1 cellular context compared by ENCODE assay signal in the genomic region with DNA sequence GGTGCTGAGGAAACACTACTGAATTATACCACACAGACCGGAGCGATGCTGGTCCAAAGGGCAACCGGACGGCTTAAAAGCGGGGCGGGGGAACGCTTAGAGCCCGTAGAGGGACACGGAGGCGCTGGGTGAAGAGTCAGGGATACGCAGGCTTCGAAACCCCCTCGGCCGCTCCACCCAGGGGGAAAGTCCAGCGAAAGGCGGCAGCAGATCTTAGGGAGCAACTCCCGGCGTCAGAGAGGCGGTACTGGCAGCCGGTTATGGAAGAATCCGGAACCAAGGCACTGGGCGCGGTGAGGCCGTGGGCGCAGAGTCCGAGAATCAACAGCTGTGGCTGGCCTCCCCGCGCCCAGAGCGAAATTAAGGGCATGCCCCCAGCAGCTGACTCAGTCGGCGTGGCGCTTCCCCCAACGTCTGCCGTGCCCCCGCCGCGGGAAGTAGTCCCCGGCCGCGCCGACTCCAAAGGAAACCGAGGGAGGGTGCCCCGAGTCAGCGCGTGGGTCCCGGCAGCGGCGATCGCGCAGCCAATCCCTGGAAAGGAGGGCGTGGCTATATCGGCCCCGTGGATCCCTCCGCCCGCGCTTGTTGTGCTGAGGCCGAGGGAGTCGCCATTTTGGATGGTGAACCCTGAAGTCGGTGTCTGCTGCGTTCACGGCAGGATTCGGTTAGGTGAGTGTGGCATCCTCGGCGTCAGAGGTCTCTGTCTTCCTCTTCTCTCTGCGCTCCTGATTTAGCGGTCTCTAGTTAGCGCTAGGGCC.
TF ChIP-seq lines count a peak whose summit lies in the region.

A gene (plus strand): TSS at position 611 of the 758 bp plus-strand sequence. CDS start 20,110 bp downstream, outside the sequence.

TF ChIP-seq in HepG2, 621 proteins besides CTCF, POLR2A, EP300 and RAD21 (continued from another document and continues in another):
- TF ChIP-seq, protein P1, sequence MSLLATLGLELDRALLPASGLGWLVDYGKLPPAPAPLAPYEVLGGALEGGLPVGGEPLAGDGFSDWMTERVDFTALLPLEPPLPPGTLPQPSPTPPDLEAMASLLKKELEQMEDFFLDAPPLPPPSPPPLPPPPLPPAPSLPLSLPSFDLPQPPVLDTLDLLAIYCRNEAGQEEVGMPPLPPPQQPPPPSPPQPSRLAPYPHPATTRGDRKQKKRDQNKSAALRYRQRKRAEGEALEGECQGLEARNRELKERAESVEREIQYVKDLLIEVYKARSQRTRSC (CRISPR knock-in tag; IDR thresholded peaks at IDR 0.05; ENCODE audit: low read depth) = peak; percentile 96; the same call in 1 of the 2 replicates
- peak; percentile 93 for TF ChIP-seq ZNF709 (CRISPR knock-in tag; IDR thresholded peaks at IDR 0.05)
- TF ChIP-seq PITX1 (CRISPR knock-in tag; IDR thresholded peaks at IDR 0.05) = peak; percentile 94
- peak; percentile 91; the same call in 1 of the 2 replicates for TF ChIP-seq ZBTB8A (CRISPR knock-in tag; IDR thresholded peaks at IDR 0.05; ENCODE audit: borderline replicate concordance, low read depth)
- TF ChIP-seq CENPX (CRISPR knock-in tag; IDR thresholded peaks at IDR 0.05) = no peak
- TF ChIP-seq POGZ (CRISPR knock-in tag; IDR thresholded peaks at IDR 0.05) = peak; percentile 99
- peak; percentile 84; the same call in 1 of the 2 replicates for TF ChIP-seq ZNF672 (CRISPR knock-in tag; IDR thresholded peaks at IDR 0.05)
- TF ChIP-seq JARID2 (CRISPR knock-in tag; IDR thresholded peaks at IDR 0.05; ENCODE audit: insufficient replicate concordance) = peak; percentile 95
- TF ChIP-seq ZBTB7A (CRISPR knock-in tag; IDR thresholded peaks at IDR 0.05) = peak; percentile 76
- TF ChIP-seq KAT7 (CRISPR knock-in tag; IDR thresholded peaks at IDR 0.05; ENCODE audit: borderline replicate concordance) = peak; percentile 96
- TF ChIP-seq, protein P2, sequence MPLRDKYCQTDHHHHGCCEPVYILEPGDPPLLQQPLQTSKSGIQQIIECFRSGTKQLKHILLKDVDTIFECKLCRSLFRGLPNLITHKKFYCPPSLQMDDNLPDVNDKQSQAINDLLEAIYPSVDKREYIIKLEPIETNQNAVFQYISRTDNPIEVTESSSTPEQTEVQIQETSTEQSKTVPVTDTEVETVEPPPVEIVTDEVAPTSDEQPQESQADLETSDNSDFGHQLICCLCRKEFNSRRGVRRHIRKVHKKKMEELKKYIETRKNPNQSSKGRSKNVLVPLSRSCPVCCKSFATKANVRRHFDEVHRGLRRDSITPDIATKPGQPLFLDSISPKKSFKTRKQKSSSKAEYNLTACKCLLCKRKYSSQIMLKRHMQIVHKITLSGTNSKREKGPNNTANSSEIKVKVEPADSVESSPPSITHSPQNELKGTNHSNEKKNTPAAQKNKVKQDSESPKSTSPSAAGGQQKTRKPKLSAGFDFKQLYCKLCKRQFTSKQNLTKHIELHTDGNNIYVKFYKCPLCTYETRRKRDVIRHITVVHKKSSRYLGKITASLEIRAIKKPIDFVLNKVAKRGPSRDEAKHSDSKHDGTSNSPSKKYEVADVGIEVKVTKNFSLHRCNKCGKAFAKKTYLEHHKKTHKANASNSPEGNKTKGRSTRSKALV (CRISPR knock-in tag; IDR thresholded peaks at IDR 0.05) = peak; percentile 91
- TF ChIP-seq, protein P3, sequence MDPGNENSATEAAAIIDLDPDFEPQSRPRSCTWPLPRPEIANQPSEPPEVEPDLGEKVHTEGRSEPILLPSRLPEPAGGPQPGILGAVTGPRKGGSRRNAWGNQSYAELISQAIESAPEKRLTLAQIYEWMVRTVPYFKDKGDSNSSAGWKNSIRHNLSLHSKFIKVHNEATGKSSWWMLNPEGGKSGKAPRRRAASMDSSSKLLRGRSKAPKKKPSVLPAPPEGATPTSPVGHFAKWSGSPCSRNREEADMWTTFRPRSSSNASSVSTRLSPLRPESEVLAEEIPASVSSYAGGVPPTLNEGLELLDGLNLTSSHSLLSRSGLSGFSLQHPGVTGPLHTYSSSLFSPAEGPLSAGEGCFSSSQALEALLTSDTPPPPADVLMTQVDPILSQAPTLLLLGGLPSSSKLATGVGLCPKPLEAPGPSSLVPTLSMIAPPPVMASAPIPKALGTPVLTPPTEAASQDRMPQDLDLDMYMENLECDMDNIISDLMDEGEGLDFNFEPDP (CRISPR knock-in tag; conservative IDR thresholded peaks at IDR 0.05) = no peak
- TF ChIP-seq, protein P4, sequence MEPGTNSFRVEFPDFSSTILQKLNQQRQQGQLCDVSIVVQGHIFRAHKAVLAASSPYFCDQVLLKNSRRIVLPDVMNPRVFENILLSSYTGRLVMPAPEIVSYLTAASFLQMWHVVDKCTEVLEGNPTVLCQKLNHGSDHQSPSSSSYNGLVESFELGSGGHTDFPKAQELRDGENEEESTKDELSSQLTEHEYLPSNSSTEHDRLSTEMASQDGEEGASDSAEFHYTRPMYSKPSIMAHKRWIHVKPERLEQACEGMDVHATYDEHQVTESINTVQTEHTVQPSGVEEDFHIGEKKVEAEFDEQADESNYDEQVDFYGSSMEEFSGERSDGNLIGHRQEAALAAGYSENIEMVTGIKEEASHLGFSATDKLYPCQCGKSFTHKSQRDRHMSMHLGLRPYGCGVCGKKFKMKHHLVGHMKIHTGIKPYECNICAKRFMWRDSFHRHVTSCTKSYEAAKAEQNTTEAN (CRISPR knock-in tag; conservative IDR thresholded peaks at IDR 0.05) = peak; percentile 92
- TF ChIP-seq, protein P5, sequence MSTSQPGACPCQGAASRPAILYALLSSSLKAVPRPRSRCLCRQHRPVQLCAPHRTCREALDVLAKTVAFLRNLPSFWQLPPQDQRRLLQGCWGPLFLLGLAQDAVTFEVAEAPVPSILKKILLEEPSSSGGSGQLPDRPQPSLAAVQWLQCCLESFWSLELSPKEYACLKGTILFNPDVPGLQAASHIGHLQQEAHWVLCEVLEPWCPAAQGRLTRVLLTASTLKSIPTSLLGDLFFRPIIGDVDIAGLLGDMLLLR (CRISPR knock-in tag; IDR thresholded peaks at IDR 0.05) = peak; percentile 63; the same call in 1 of the 2 replicates
- TF ChIP-seq ZNF446 (CRISPR knock-in tag; IDR thresholded peaks at IDR 0.05) = peak; percentile 11; the same call in 1 of the 2 replicates
- peak; percentile 86 for TF ChIP-seq GATAD1 (CRISPR knock-in tag; IDR thresholded peaks at IDR 0.05)
- TF ChIP-seq, protein P6, sequence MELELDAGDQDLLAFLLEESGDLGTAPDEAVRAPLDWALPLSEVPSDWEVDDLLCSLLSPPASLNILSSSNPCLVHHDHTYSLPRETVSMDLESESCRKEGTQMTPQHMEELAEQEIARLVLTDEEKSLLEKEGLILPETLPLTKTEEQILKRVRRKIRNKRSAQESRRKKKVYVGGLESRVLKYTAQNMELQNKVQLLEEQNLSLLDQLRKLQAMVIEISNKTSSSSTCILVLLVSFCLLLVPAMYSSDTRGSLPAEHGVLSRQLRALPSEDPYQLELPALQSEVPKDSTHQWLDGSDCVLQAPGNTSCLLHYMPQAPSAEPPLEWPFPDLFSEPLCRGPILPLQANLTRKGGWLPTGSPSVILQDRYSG (CRISPR knock-in tag; IDR thresholded peaks at IDR 0.05) = peak; percentile 96
- TF ChIP-seq, protein P7, sequence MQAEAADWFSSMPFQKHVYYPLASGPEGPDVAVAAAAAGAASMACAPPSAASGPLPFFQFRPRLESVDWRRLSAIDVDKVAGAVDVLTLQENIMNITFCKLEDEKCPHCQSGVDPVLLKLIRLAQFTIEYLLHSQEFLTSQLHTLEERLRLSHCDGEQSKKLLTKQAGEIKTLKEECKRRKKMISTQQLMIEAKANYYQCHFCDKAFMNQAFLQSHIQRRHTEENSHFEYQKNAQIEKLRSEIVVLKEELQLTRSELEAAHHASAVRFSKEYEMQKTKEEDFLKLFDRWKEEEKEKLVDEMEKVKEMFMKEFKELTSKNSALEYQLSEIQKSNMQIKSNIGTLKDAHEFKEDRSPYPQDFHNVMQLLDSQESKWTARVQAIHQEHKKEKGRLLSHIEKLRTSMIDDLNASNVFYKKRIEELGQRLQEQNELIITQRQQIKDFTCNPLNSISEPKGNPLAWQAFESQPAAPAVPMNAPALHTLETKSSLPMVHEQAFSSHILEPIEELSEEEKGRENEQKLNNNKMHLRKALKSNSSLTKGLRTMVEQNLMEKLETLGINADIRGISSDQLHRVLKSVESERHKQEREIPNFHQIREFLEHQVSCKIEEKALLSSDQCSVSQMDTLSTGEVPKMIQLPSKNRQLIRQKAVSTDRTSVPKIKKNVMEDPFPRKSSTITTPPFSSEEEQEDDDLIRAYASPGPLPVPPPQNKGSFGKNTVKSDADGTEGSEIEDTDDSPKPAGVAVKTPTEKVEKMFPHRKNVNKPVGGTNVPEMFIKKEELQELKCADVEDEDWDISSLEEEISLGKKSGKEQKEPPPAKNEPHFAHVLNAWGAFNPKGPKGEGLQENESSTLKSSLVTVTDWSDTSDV (CRISPR knock-in tag; IDR thresholded peaks at IDR 0.05) = peak; percentile 98
- peak; percentile 93 for TF ChIP-seq ZNF746 (CRISPR knock-in tag; IDR thresholded peaks at IDR 0.05)
- peak; percentile 40 for TF ChIP-seq ZC3H4 (CRISPR knock-in tag; IDR thresholded peaks at IDR 0.05; ENCODE audit: borderline replicate concordance)
- peak; percentile 90 for TF ChIP-seq MEIS2 (CRISPR knock-in tag; IDR thresholded peaks at IDR 0.05)
- peak; percentile 79 for TF ChIP-seq FOXA3 (CRISPR knock-in tag; IDR thresholded peaks at IDR 0.05)
- no peak for TF ChIP-seq NFIB (CRISPR knock-in tag; IDR thresholded peaks at IDR 0.05; ENCODE audit: borderline replicate concordance)
- TF ChIP-seq, protein P8, sequence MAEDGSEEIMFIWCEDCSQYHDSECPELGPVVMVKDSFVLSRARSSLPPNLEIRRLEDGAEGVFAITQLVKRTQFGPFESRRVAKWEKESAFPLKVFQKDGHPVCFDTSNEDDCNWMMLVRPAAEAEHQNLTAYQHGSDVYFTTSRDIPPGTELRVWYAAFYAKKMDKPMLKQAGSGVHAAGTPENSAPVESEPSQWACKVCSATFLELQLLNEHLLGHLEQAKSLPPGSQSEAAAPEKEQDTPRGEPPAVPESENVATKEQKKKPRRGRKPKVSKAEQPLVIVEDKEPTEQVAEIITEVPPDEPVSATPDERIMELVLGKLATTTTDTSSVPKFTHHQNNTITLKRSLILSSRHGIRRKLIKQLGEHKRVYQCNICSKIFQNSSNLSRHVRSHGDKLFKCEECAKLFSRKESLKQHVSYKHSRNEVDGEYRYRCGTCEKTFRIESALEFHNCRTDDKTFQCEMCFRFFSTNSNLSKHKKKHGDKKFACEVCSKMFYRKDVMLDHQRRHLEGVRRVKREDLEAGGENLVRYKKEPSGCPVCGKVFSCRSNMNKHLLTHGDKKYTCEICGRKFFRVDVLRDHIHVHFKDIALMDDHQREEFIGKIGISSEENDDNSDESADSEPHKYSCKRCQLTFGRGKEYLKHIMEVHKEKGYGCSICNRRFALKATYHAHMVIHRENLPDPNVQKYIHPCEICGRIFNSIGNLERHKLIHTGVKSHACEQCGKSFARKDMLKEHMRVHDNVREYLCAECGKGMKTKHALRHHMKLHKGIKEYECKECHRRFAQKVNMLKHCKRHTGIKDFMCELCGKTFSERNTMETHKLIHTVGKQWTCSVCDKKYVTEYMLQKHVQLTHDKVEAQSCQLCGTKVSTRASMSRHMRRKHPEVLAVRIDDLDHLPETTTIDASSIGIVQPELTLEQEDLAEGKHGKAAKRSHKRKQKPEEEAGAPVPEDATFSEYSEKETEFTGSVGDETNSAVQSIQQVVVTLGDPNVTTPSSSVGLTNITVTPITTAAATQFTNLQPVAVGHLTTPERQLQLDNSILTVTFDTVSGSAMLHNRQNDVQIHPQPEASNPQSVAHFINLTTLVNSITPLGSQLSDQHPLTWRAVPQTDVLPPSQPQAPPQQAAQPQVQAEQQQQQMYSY (CRISPR knock-in tag; IDR thresholded peaks at IDR 0.05) = peak; percentile 80; the same call in 1 of the 2 replicates
- peak; percentile 93 for TF ChIP-seq ZFP1 (CRISPR knock-in tag; IDR thresholded peaks at IDR 0.05)
- TF ChIP-seq ZNF589 (CRISPR knock-in tag; conservative IDR thresholded peaks at IDR 0.05) = peak; percentile 84
- TF ChIP-seq SYNCRIP (IDR thresholded peaks at IDR 0.05; ENCODE audit: insufficient read depth, low read depth, low read length) = no peak
- TF ChIP-seq ZBTB21 (CRISPR knock-in tag; IDR thresholded peaks at IDR 0.05) = peak; percentile 55
- TF ChIP-seq, protein P9, sequence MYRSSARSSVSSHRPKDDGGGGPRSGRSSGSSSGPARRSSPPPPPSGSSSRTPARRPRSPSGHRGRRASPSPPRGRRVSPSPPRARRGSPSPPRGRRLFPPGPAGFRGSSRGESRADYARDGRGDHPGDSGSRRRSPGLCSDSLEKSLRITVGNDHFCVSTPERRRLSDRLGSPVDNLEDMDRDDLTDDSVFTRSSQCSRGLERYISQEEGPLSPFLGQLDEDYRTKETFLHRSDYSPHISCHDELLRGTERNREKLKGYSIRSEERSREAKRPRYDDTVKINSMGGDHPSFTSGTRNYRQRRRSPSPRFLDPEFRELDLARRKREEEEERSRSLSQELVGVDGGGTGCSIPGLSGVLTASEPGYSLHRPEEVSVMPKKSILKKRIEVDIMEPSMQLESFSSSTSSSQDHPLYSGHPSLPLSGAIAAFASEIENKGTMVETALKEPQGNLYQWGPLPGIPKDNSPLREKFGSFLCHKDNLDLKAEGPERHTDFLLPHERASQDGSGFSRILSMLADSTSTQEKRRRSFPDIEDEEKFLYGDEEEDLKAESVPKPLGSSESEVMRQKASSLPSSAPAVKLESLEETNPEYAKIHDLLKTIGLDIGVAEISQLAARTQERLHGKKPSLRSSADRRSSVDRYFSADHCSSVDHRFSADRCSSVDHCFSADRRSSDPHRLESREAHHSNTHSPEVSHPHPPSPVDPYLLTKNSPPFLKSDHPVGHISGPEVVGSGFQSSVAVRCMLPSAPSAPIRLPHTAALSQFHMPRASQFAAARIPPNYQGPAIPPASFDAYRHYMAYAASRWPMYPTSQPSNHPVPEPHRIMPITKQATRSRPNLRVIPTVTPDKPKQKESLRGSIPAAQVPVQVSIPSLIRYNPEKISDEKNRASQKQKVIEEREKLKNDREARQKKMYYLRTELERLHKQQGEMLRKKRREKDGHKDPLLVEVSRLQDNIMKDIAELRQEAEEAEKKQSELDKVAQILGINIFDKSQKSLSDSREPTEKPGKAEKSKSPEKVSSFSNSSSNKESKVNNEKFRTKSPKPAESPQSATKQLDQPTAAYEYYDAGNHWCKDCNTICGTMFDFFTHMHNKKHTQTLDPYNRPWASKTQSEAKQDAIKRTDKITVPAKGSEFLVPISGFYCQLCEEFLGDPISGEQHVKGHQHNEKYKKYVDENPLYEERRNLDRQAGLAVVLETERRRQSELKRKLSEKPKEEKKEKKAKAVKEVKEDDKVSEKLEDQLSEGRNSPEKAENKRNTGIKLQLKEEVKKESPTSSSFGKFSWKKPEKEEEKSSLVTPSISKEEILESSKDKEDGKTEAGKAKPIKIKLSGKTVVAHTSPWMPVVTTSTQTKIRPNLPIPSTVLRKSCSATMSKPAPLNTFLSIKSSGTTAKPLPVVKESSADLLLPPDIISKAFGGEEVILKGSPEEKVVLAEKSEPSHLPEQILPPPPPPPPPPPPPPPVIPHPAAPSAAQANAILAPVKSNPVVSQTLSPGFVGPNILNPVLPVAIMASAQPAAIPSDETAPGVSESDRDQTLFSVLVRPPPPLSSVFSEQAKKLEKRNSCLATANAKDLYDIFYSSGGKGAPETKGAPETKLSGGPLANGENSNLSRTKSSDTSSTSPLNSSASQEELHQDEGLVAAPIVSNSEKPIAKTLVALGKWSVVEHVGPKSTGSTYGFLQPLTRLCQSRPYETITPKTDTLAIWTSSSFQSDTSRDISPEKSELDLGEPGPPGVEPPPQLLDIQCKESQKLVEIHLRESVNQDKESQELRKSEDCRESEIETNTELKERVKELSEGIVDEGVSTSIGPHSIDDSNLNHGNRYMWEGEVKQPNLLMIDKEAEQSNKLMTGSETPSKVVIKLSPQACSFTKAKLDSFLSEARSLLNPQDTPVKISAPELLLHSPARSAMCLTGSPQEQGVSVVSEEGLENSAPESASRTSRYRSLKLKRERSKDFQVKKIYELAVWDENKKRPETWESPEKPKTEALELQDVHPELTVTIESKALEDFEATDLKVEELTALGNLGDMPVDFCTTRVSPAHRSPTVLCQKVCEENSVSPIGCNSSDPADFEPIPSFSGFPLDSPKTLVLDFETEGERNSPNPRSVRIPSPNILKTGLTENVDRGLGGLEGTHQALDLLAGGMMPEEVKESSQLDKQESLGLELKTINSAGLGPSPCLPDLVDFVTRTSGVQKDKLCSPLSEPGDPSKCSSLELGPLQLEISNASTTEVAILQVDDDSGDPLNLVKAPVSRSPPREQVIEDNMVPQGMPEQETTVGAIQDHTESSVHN (CRISPR knock-in tag; IDR thresholded peaks at IDR 0.05) = peak; percentile 85
